In the genomic region with DNA sequence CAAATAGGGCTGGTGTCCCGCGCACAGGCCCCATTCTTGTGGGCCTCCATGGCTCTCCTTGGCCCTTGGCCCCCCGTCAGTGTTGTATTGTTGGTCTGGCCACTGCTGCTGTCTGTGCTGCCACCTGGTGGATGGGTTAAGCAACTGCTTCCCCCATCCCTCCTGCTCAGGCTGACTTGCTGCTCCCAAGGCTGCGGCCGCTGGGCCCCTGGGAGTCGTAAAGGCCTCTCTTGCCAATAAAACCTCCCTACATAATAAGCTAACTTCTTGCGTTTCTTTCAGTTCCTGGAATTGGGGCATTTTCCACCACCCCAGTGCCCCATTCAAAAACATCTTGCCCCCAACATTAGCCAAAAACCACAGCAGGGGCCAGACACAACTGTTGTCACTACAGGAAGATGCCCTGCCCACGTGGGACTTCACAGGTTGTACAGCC, we compare ENCODE assay signal across 8 cellular contexts. TPM values are rescaled to one million over a fixed set of nuclear protein-coding genes. Genes with fewer than 3 reads are reported as not detected.
DNase-seq lines count a peak whose midpoint lies in the region; ATAC-seq and TF ChIP-seq lines count a peak whose summit lies in the region.

No MANE protein-coding gene starts in this region.

- H3K27me3 ChIP-seq in AG04450 (ENCODE audit: control insufficient read depth, insufficient read depth, low read length): peaks cover 25% of the 10 kb centered on the region

- H3K9me3 ChIP-seq in AG04450 (ENCODE audit: control insufficient read depth, insufficient read depth, low read length): no peaks in the 10 kb centered on the region

- intact Hi-C loops in activated CD4-positive, alpha-beta memory T cell treated with anti-CD3 and anti-CD28 coated beads for 36 hours (cut with micrococcal nuclease): loop anchor here (1.0 to 5.0 kb wide), 3 partner anchors 72 to 235 kb away; no protein-coding TSS in a partner anchor

- CTCF ChIA-PET in AG04450 (lab: Charles Lee): interaction anchor here (0.6 to 6.0 kb wide), 22 partner anchors 8 to 1478 kb away, joined by 3 to 68 read pairs (median 4); no protein-coding TSS in a partner anchor
- CTCF ChIA-PET in activated CD4-positive, alpha-beta memory T cell treated with anti-CD3 and anti-CD28 coated beads for 36 hours (lab: Charles Lee): interaction anchor here (0.6 to 4.7 kb wide), 17 partner anchors 8 to 568 kb away, joined by 3 to 42 read pairs (median 4); no protein-coding TSS in a partner anchor

- no peaks in the 10 kb centered on the region for H3K9me3 Mint-ChIP-seq in activated CD4-positive, alpha-beta memory T cell treated with anti-CD3 and anti-CD28 coated beads for 36 hours

- POLR2A ChIA-PET in AG04450 (lab: Yijun Ruan, JAX): no interaction called here
- POLR2A ChIA-PET in activated CD4-positive, alpha-beta memory T cell treated with anti-CD3 and anti-CD28 coated beads for 36 hours (lab: Charles Lee): no interaction called here

- H3K4me1 Mint-ChIP-seq in activated CD4-positive, alpha-beta memory T cell treated with anti-CD3 and anti-CD28 coated beads for 36 hours (ENCODE audit: low read depth): no peaks in the 10 kb centered on the region

- DNase-seq in AG04450 (ENCODE audit: low read depth, low spot score) (peak; percentile 27), NCI-H82 (lab: John Stamatoyannopoulos, UW) (peak; percentile 90), ecto neural progenitor cell (ENCODE audit: low spot score) (peak; percentile 83), medulla oblongata (ENCODE audit: extremely low spot score) (peak; percentile 81)
- peak; percentile 81 for DNase-seq in activated CD4-positive, alpha-beta memory T cell treated with anti-CD3 and anti-CD28 coated beads for 36 hours
- peak; percentile 37 to 41 for DNase-seq in stimulated activated CD8-positive, alpha-beta memory T cell treated with anti-CD3 and anti-CD28 coated beads, Interleukin-4, amount 100 ng/mL, for 1 hour (ENCODE audit: low read depth in 2 of 2, low spot score in 1 of 2)

- H3K27me3 Mint-ChIP-seq in activated CD4-positive, alpha-beta memory T cell treated with anti-CD3 and anti-CD28 coated beads for 36 hours: no peaks in the 10 kb centered on the region

- H3K27ac ChIP-seq in AG04450 (ENCODE audit: low read depth, low read length): no peak overlapping the region

- TF ChIP-seq CTCF in AG04450 (IDR thresholded peaks at IDR 0.05; ENCODE audit: low read depth, low read length): peak; percentile 91

- no peak overlapping the region for H3K27ac Mint-ChIP-seq in activated CD4-positive, alpha-beta memory T cell treated with anti-CD3 and anti-CD28 coated beads for 36 hours

- ATAC-seq in GM18861 (IDR thresholded peaks at IDR 0.05; ENCODE audit: unreplicated experiment): peak; percentile 75
- ATAC-seq in HG03460 (IDR thresholded peaks at IDR 0.05; ENCODE audit: unreplicated experiment): peak; percentile 93

- H3K4me3 ChIP-seq in AG04450 (ENCODE audit: low read depth, low read length): no peak overlapping the region

- H3K36me3 Mint-ChIP-seq in activated CD4-positive, alpha-beta memory T cell treated with anti-CD3 and anti-CD28 coated beads for 36 hours: no peaks in the 10 kb centered on the region

- no peak overlapping the region for H3K4me3 Mint-ChIP-seq in activated CD4-positive, alpha-beta memory T cell treated with anti-CD3 and anti-CD28 coated beads for 36 hours

RNA-seq across cellular contexts. Expression of gene CD83, which starts 27.1 kb away (rescaled TPM):
- polyA plus RNA-seq in AG04450 (2011; rRNA removed): 3.5 and 3.7 TPM in 2 replicates
- polyA minus RNA-seq in AG04450 (2011; rRNA and poly(A)+ RNA removed): 1.4 and 2.0 TPM in 2 replicates
- total RNA-seq in activated CD4-positive, alpha-beta memory T cell treated with anti-CD3 and anti-CD28 coated beads for 36 hours: 10 to 100 TPM; 21.8 to 23.0 TPM

Comparison
In these comparisons a context has a peak if more than half of its experiments do, and no peak if none do; other contexts are left out.
1. DNase-seq: peak in every context shown above with its lines; median percentile 90 in NCI-H82; 83 in ecto neural progenitor cell; 81 in activated CD4-positive, alpha-beta memory T cell treated with anti-CD3 and anti-CD28 coated beads for 36 hours; 81 in medulla oblongata; 39 in stimulated activated CD8-positive, alpha-beta memory T cell treated with anti-CD3 and anti-CD28 coated beads, Interleukin-4, amount 100 ng/mL, for 1 hour; 27 in AG04450.